ENCODE assay signal across 1 cellular context in genomic region chr2:10305254-10305635, GRCh38.
TF ChIP-seq lines count a peak whose summit lies in the region.

No MANE protein-coding gene starts in this region.

TF ChIP-seq in HCT116, 20 proteins besides CTCF, POLR2A, EP300 and RAD21 (continued from another document):
- TF ChIP-seq ZNF274 (IDR thresholded peaks at IDR 0.05; ENCODE audit: low read depth, low read length) (no peak), ELF1 (IDR thresholded peaks at IDR 0.05; ENCODE audit: borderline replicate concordance, low read depth) (no peak), YY1 (IDR thresholded peaks at IDR 0.05; ENCODE audit: extremely low read depth, insufficient replicate concordance, low read depth, low read length) (no peak)
